In genomic region chr12:26867084-26867483, GRCh38 we compare ENCODE assay signal across 10 cellular contexts. TPM values are rescaled to one million over a fixed set of nuclear protein-coding genes. Genes with fewer than 3 reads are reported as not detected.
A peak's percentile ranks its signal among the peaks of the same experiment; 100 is the strongest.
DNase-seq lines count a peak whose midpoint lies in the region; ATAC-seq, FAIRE-seq and TF ChIP-seq lines count a peak whose summit lies in the region.
"Had no signal": no experiment of that assay in that cellular context is flagged by ENCODE, and none has a peak within 500 bp of the region (broad histone marks: within the 10 kb centered on the region; RNA-seq: fewer than 3 reads in every experiment).

No MANE protein-coding gene starts in this region.

- intact Hi-C loops in endothelial cell of umbilical vein (cut with micrococcal nuclease), result no loop called here

- H3K79me2 ChIP-seq in endothelial cell of umbilical vein (ENCODE audit: control insufficient read depth, insufficient read depth, low read length), result no peaks in the 10 kb centered on the region

- no peaks in the 10 kb centered on the region for H3K27me3 ChIP-seq in endothelial cell of umbilical vein (ENCODE audit: control insufficient read depth in 2 of 2, insufficient read depth in 2 of 2, low read length in 2 of 2)

- TF ChIP-seq POLR2A in endothelial cell of umbilical vein (IDR thresholded peaks at IDR 0.05; ENCODE audit: low read depth, low read length), result no peak

- peak; percentile 75 for ATAC-seq in GM18861 (IDR thresholded peaks at IDR 0.05; ENCODE audit: unreplicated experiment)
- peak; percentile 80 for ATAC-seq in GM21619 (IDR thresholded peaks at IDR 0.05; ENCODE audit: unreplicated experiment)
- ATAC-seq in HG03565 (IDR thresholded peaks at IDR 0.05; ENCODE audit: unreplicated experiment), result peak; percentile 59

- dilution Hi-C loops in endothelial cell of umbilical vein (cut with MboI; ENCODE audit: extremely low pct_ligation_motif_present, low sequenced_read_pairs), result no loop called here

- H3K9me1 ChIP-seq in endothelial cell of umbilical vein (replicated peaks; ENCODE audit: control insufficient read depth, extremely low read depth, insufficient read depth, low read length), result peaks cover 2% of the 10 kb centered on the region

- no peak overlapping the region for H3K9ac ChIP-seq in endothelial cell of umbilical vein (replicated peaks; ENCODE audit: extremely low read depth, insufficient read depth, low read length)

- H2AFZ ChIP-seq in endothelial cell of umbilical vein (ENCODE audit: low read depth, low read length), result no peak overlapping the region

- POLR2A ChIA-PET in endothelial cell of umbilical vein (lab: Charles Lee), result no interaction called here

- no peak for DNase-seq in endothelial cell of umbilical vein (ENCODE audit: low read depth, low spot score)
- no peak for DNase-seq in stimulated activated CD4-positive, alpha-beta T cell treated with anti-CD3 and anti-CD28 coated beads, Interleukin-12 subunit alpha, Interleukin-12 subunit beta, amount 100 ng/mL, for 4 hours
- no peak for DNase-seq in superior temporal gyrus (ENCODE audit: extremely low spot score)
- no peak for DNase-seq in effector CD4-positive, alpha-beta T cell
- DNase-seq in stimulated activated CD4-positive, alpha-beta T cell treated with anti-CD3 and anti-CD28 coated beads, Interleukin-4, amount 100 ng/mL, for 4 hours, result no peak
- DNase-seq: occipital lobe had no signal

- H3K4me3 ChIP-seq in endothelial cell of umbilical vein (replicated peaks in 1 of 3; ENCODE audit: insufficient read depth in 1 of 3, low read depth in 1 of 3, low read length in 3 of 3), result no peak overlapping the region

- H3K27ac ChIP-seq in endothelial cell of umbilical vein (ENCODE audit: insufficient read depth, low read depth, low read length), result no peak overlapping the region

- no peak for TF ChIP-seq CTCF in endothelial cell of umbilical vein (IDR thresholded peaks at IDR 0.05; ENCODE audit: extremely low read depth in 1 of 2, insufficient read depth in 1 of 2, low read depth in 1 of 2, low read length in 2 of 2)

- H3K9me3 ChIP-seq in endothelial cell of umbilical vein (replicated peaks; ENCODE audit: control insufficient read depth, insufficient read depth, low read length), result no peaks in the 10 kb centered on the region

- no TSS peak for BruUV-seq in endothelial cell of umbilical vein (replicated peaks; lab: Mats Ljungman, UMichigan)

- CTCF ChIA-PET in endothelial cell of umbilical vein (lab: Charles Lee), result interaction anchor here (1.2 to 1.5 kb wide), 2 partner anchors 18 to 22 kb away, joined by 4 to 9 read pairs; no protein-coding TSS in a partner anchor

- no peak overlapping the region for H3K4me2 ChIP-seq in endothelial cell of umbilical vein (ENCODE audit: insufficient read depth, low read length)

- H3K36me3 ChIP-seq in endothelial cell of umbilical vein (ENCODE audit: control insufficient read depth in 2 of 2, extremely low read depth in 1 of 2, insufficient read depth in 2 of 2, low read length in 2 of 2), result no peaks in the 10 kb centered on the region

- peaks cover 16% of the 10 kb centered on the region for H3K4me1 ChIP-seq in endothelial cell of umbilical vein (ENCODE audit: control insufficient read depth, extremely low read depth, insufficient read depth, low read length)

- peak; percentile 46 for FAIRE-seq in endothelial cell of umbilical vein (lab: Jason Lieb, UNC)
- FAIRE-seq: bronchial epithelial cell had no signal

- no peaks in the 10 kb centered on the region for H4K20me1 ChIP-seq in endothelial cell of umbilical vein (replicated peaks; ENCODE audit: control insufficient read depth, extremely low read depth, insufficient read depth, low read length)

TF ChIP-seq in endothelial cell of umbilical vein, 7 proteins besides CTCF, POLR2A, EP300 and RAD21:
- no peak for TF ChIP-seq GATA2 (IDR thresholded peaks at IDR 0.05; ENCODE audit: insufficient read depth, insufficient read length, low read depth, low read length)
- TF ChIP-seq EZH2 (IDR thresholded peaks at IDR 0.05; ENCODE audit: borderline replicate concordance, low read depth, low read length, severe bottlenecking), result no peak
- TF ChIP-seq JUN (IDR thresholded peaks at IDR 0.05; ENCODE audit: borderline replicate concordance, insufficient read depth, insufficient read length, low read depth), result no peak
- no peak for TF ChIP-seq MYC (IDR thresholded peaks at IDR 0.05; ENCODE audit: low read depth, low read length)
- no peak for TF ChIP-seq MAX (IDR thresholded peaks at IDR 0.05; ENCODE audit: insufficient read depth, insufficient read length)
- no peak for TF ChIP-seq FOS (IDR thresholded peaks at IDR 0.05; ENCODE audit: borderline replicate concordance, insufficient read depth, low read length)
- TF ChIP-seq POLR2AphosphoS5 (IDR thresholded peaks at IDR 0.05; ENCODE audit: insufficient read depth, low read depth, low read length), result no peak

RNA-seq across cellular contexts. Expression of gene ITPR2, which starts 34.1 kb away (rescaled TPM):
- total RNA-seq in endothelial cell of umbilical vein, result 86.8 and 88.5 TPM in 2 replicates
- 8.7 and 16.2 TPM in 2 replicates for polyA plus RNA-seq in endothelial cell of umbilical vein
- polyA plus RNA-seq in endothelial cell of umbilical vein (2011; cell fraction: cytosol; rRNA removed), result 16.2 and 17.4 TPM in 2 replicates
- 41.9 and 52.4 TPM in 2 replicates for polyA plus RNA-seq in endothelial cell of umbilical vein (2011; cell fraction: nucleus; rRNA removed)
- polyA plus RNA-seq in endothelial cell of umbilical vein (2012), result 72.6 and 81.9 TPM in 2 replicates
- polyA minus RNA-seq in endothelial cell of umbilical vein, result 136 and 148 TPM in 2 replicates
- 18.2 TPM for polyA minus RNA-seq in endothelial cell of umbilical vein (2011; cell fraction: cytosol; rRNA and poly(A)+ RNA removed)
- polyA minus RNA-seq in endothelial cell of umbilical vein (2011; cell fraction: nucleus; rRNA and poly(A)+ RNA removed), result 292 and 418 TPM in 2 replicates
